Comparison of ENCODE assay signal across 1 cellular context in the genomic region with DNA sequence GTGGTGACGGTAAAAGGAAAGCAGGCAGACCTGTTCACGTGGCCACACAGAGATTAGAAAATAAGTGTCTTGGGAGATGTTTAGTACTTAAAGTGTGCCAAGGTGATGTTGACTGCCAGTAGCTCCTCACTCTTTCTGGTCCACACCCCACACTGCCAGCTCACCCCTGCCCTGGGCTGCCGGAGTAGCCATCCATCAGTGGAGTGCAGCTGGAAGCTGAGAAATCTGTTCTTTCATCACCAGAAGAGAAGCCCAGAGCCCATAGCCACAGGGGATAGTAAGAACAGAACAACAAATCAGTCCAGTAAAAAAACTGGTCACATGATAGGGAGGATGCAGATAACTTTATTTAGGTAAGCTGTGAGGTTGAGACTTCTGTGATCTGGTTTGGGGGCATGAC.
TF ChIP-seq lines count a peak whose summit lies in the region.

No MANE protein-coding gene starts in this region.

TF ChIP-seq in GM23338, 12 proteins besides CTCF, POLR2A, EP300 and RAD21 (continued from another document):
- no peak for TF ChIP-seq REST (IDR thresholded peaks at IDR 0.05; ENCODE audit: unreplicated experiment)
- TF ChIP-seq, protein P1, sequence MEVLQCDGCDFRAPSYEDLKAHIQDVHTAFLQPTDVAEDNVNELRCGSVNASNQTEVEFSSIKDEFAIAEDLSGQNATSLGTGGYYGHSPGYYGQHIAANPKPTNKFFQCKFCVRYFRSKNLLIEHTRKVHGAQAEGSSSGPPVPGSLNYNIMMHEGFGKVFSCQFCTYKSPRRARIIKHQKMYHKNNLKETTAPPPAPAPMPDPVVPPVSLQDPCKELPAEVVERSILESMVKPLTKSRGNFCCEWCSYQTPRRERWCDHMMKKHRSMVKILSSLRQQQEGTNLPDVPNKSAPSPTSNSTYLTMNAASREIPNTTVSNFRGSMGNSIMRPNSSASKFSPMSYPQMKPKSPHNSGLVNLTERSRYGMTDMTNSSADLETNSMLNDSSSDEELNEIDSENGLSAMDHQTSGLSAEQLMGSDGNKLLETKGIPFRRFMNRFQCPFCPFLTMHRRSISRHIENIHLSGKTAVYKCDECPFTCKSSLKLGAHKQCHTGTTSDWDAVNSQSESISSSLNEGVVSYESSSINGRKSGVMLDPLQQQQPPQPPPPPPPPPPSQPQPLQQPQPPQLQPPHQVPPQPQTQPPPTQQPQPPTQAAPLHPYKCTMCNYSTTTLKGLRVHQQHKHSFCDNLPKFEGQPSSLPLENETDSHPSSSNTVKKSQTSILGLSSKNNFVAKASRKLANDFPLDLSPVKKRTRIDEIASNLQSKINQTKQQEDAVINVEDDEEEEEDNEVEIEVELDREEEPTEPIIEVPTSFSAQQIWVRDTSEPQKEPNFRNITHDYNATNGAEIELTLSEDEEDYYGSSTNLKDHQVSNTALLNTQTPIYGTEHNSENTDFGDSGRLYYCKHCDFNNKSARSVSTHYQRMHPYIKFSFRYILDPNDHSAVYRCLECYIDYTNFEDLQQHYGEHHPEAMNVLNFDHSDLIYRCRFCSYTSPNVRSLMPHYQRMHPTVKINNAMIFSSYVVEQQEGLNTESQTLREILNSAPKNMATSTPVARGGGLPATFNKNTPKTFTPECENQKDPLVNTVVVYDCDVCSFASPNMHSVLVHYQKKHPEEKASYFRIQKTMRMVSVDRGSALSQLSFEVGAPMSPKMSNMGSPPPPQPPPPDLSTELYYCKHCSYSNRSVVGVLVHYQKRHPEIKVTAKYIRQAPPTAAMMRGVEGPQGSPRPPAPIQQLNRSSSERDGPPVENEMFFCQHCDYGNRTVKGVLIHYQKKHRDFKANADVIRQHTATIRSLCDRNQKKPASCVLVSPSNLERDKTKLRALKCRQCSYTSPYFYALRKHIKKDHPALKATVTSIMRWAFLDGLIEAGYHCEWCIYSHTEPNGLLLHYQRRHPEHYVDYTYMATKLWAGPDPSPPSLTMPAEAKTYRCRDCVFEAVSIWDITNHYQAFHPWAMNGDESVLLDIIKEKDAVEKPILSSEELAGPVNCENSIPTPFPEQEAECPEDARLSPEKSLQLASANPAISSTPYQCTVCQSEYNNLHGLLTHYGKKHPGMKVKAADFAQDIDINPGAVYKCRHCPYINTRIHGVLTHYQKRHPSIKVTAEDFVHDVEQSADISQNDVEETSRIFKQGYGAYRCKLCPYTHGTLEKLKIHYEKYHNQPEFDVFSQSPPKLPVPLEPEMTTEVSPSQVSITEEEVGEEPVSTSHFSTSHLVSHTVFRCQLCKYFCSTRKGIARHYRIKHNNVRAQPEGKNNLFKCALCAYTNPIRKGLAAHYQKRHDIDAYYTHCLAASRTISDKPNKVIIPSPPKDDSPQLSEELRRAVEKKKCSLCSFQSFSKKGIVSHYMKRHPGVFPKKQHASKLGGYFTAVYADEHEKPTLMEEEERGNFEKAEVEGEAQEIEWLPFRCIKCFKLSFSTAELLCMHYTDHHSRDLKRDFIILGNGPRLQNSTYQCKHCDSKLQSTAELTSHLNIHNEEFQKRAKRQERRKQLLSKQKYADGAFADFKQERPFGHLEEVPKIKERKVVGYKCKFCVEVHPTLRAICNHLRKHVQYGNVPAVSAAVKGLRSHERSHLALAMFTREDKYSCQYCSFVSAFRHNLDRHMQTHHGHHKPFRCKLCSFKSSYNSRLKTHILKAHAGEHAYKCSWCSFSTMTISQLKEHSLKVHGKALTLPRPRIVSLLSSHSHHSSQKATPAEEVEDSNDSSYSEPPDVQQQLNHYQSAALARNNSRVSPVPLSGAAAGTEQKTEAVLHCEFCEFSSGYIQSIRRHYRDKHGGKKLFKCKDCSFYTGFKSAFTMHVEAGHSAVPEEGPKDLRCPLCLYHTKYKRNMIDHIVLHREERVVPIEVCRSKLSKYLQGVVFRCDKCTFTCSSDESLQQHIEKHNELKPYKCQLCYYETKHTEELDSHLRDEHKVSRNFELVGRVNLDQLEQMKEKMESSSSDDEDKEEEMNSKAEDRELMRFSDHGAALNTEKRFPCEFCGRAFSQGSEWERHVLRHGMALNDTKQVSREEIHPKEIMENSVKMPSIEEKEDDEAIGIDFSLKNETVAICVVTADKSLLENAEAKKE (CRISPR knock-in tag; IDR thresholded peaks at IDR 0.05) = no peak
- no peak for TF ChIP-seq NANOG (IDR thresholded peaks at IDR 0.05; ENCODE audit: borderline replicate concordance)
- TF ChIP-seq POLR2AphosphoS5 (IDR thresholded peaks at IDR 0.05; ENCODE audit: low read depth) = no peak
- TF ChIP-seq EZH2phosphoT487 (IDR thresholded peaks at IDR 0.05; ENCODE audit: unreplicated experiment) = no peak
- no peak for TF ChIP-seq ZNF331 (CRISPR knock-in tag; IDR thresholded peaks at IDR 0.05; ENCODE audit: low read depth)
- TF ChIP-seq ZNF114 (CRISPR knock-in tag; IDR thresholded peaks at IDR 0.05) = no peak
